ENCODE assay signal across 8 cellular contexts in the genomic region with DNA sequence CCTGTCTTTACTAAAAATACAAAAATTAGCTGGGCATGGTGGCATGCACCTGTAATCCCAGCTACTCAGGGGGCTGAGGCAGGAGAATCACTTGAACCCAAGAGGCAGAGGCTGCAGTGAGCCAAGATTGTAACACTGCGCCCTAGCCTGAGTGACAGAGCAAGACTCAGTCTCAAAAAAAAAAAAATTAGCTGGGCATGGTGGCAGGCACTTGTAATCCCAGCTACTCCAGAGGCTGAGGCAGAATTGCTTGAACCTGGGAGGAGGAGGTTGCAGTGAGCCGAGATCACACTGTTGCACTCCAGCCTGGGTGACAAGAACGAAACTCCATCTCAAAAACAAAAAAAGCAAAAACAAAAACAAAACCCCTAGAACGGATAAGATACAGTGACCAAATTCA. TPM values are rescaled to one million over a fixed set of nuclear protein-coding genes. Genes with fewer than 3 reads are reported as not detected.
DNase-seq lines count a peak whose midpoint lies in the region; ATAC-seq and TF ChIP-seq lines count a peak whose summit lies in the region.
"Not testable (repeated sequence)": the region's sequence is repeated elsewhere in the genome, so short reads cannot be mapped to it uniquely, and the experiment has no call there.

No MANE protein-coding gene starts in this region.

- H3K4me1 Mint-ChIP-seq in CD4-positive, CD25-positive, alpha-beta regulatory T cell, result peaks cover 25 to 73% (median 58%) of the 10 kb centered on the region in 4 donors
- peaks cover 28 to 32% of the 10 kb centered on the region in 2 experiments for H3K4me1 Mint-ChIP-seq in H9
- peaks cover 38% of the 10 kb centered on the region for H3K4me1 Mint-ChIP-seq in WTC11
- H3K4me1 Mint-ChIP-seq in activated naive CD4-positive, alpha-beta T cell treated with anti-CD3 and anti-CD28 coated beads, Interleukin-2, amount 10 ng/mL, durations not matched to agents 7 days and 5 days, result peaks cover 62% of the 10 kb centered on the region
- peaks cover 35 to 70% (median 64%) of the 10 kb centered on the region in 7 donors for H3K4me1 Mint-ChIP-seq in naive thymus-derived CD4-positive, alpha-beta T cell
- H3K4me1 Mint-ChIP-seq in stimulated activated memory B cell treated with anti-CD40 and anti-IgM and Interleukin-4, amounts not matched to agents 10 μg/mL and 1 μg/mL and 100 μg/mL, for 72 hours, result peaks cover 56% of the 10 kb centered on the region

- dilution Hi-C loops in mammary epithelial cell (cut with HindIII; ENCODE audit: low sequenced_read_pairs), result not testable (repeated sequence)

- H3K27me3 Mint-ChIP-seq in CD4-positive, CD25-positive, alpha-beta regulatory T cell; H9 (ENCODE audit: low read depth); WTC11 (ENCODE audit: low read depth); activated naive CD4-positive, alpha-beta T cell treated with anti-CD3 and anti-CD28 coated beads, Interleukin-2, amount 10 ng/mL, durations not matched to agents 7 days and 5 days; naive thymus-derived CD4-positive, alpha-beta T cell; stimulated activated memory B cell treated with anti-CD40 and anti-IgM and Interleukin-4, amounts not matched to agents 10 μg/mL and 1 μg/mL and 100 μg/mL, for 72 hours: not testable (repeated sequence)

- POLR2A ChIA-PET in WTC11 (lab: Charles Lee), result interaction anchor here (0.7 kb wide), 1 partner anchor 182 kb away, joined by 3 read pairs; no protein-coding TSS in a partner anchor
- POLR2A ChIA-PET in naive thymus-derived CD4-positive, alpha-beta T cell (lab: Charles Lee), result interaction anchor here (0.6 to 1.0 kb wide), 3 partner anchors 25 to 789 kb away, joined by 3 read pairs; a partner anchor contains a TSS

- not testable (repeated sequence) for H3K18ac ChIP-seq in H9 (ENCODE audit: insufficient read length, low read depth, low read length)

- not testable (repeated sequence) for H2BK5ac ChIP-seq in H9 (ENCODE audit: insufficient read length, low read length)

- H2AFZ ChIP-seq in H9 (ENCODE audit: low read length); Loucy (ENCODE audit: low read length); mammary epithelial cell (ENCODE audit: low read depth, low read length): not testable (repeated sequence)

- no CpG with 5 or more reads among the region's 4 CpGs for WGBS in H9 (ENCODE audit: extremely low coverage, insufficient read length, low lambda C conversion rate)
- WGBS in mammary epithelial cell (ENCODE audit: low coverage, missing lambda C conversion rate), result 81% methylated on average over 4 of the region's 4 CpGs

- H3K36me3 ChIP-seq in CD4-positive, CD25-positive, alpha-beta regulatory T cell (ENCODE audit: control insufficient read depth, insufficient read depth, low read length); Loucy (ENCODE audit: insufficient read depth, low read length); mammary epithelial cell (ENCODE audit: insufficient read depth, low read length); naive thymus-derived CD4-positive, alpha-beta T cell (ENCODE audit: control insufficient read depth in 2 of 3, insufficient read depth in 3 of 3, low read length in 3 of 3): not testable (repeated sequence)

- CTCF ChIA-PET in WTC11 (lab: Charles Lee), result interaction anchor here (1.4 kb wide), 1 partner anchor 144 kb away, joined by 3 read pairs; a partner anchor contains a TSS
- CTCF ChIA-PET in activated naive CD4-positive, alpha-beta T cell treated with anti-CD3 and anti-CD28 coated beads, Interleukin-2, amount 10 ng/mL, durations not matched to agents 7 days and 5 days (lab: Charles Lee), result interaction anchor here (0.7 to 1.1 kb wide), 2 partner anchors 10 to 119 kb away, joined by 3 to 7 read pairs; no protein-coding TSS in a partner anchor
- CTCF ChIA-PET in mammary epithelial cell (lab: Charles Lee; ENCODE audit: low non-redundant PET), result not testable (repeated sequence)
- CTCF ChIA-PET in naive thymus-derived CD4-positive, alpha-beta T cell (lab: Charles Lee), result interaction anchor here (5.3 kb wide), 1 partner anchor 9 kb away, joined by 28 read pairs; no protein-coding TSS in a partner anchor

- not testable (repeated sequence) for DNase-seq in CD4-positive, CD25-positive, alpha-beta regulatory T cell; H9; WTC11 (ENCODE audit: low spot score); activated naive CD4-positive, alpha-beta T cell treated with anti-CD3 and anti-CD28 coated beads, Interleukin-2, amount 10 ng/mL, durations not matched to agents 7 days and 5 days; mammary epithelial cell; naive thymus-derived CD4-positive, alpha-beta T cell

- H3K79me2 ChIP-seq in H9 (ENCODE audit: insufficient read depth, low read length) (peaks cover 54% of the 10 kb centered on the region), Loucy (ENCODE audit: insufficient read depth, low read length) (peaks cover 87% of the 10 kb centered on the region), mammary epithelial cell (ENCODE audit: insufficient read depth, low read length) (peaks cover 84% of the 10 kb centered on the region)

- H3K23me2 ChIP-seq in H9 (ENCODE audit: insufficient read length, low read depth, low read length, poor library complexity, severe bottlenecking), result peaks cover 11% of the 10 kb centered on the region

- H2BK20ac ChIP-seq in H9 (ENCODE audit: low read depth, low read length, poor library complexity, severe bottlenecking), result not testable (repeated sequence)

- H4K91ac ChIP-seq in H9 (ENCODE audit: insufficient read length, low read depth, low read length), result not testable (repeated sequence)

- not testable (repeated sequence) for H2BK120ac ChIP-seq in H9 (ENCODE audit: low read depth, low read length, poor library complexity, severe bottlenecking)

- intact Hi-C loops in mammary epithelial cell (cut with micrococcal nuclease); naive thymus-derived CD4-positive, alpha-beta T cell (cut with micrococcal nuclease): not testable (repeated sequence)

- not testable (repeated sequence) for H3K56ac ChIP-seq in H9 (ENCODE audit: insufficient read length, low read depth, low read length)

- H3K4me3 ChIP-seq in CD4-positive, CD25-positive, alpha-beta regulatory T cell (ENCODE audit: low read depth, low read length), result peak overlapping the region; percentile 47
- peak overlapping the region; percentile 97 for H3K4me3 ChIP-seq in Loucy (ENCODE audit: low read length, poor library complexity, severe bottlenecking)
- H3K4me3 ChIP-seq in mammary epithelial cell (replicated peaks in 1 of 3; ENCODE audit: insufficient read depth in 1 of 3, low read depth in 2 of 3, low read length in 3 of 3); naive thymus-derived CD4-positive, alpha-beta T cell (ENCODE audit: low read length): not testable (repeated sequence)

- H3K9me3 ChIP-seq in CD4-positive, CD25-positive, alpha-beta regulatory T cell (ENCODE audit: control insufficient read depth in 2 of 2, low read length in 2 of 2); H9 (ENCODE audit: control insufficient read depth, low read depth, low read length); Loucy (ENCODE audit: insufficient read depth, low read depth, low read length); mammary epithelial cell (replicated peaks; ENCODE audit: insufficient read depth, low read length); naive thymus-derived CD4-positive, alpha-beta T cell (ENCODE audit: control insufficient read depth in 2 of 3, low read length in 3 of 3): not testable (repeated sequence)

- not testable (repeated sequence) for H2BK15ac ChIP-seq in H9 (ENCODE audit: low read depth, low read length)

- H3K4me2 ChIP-seq in H9 (ENCODE audit: insufficient read depth, insufficient read length, low read length), result not testable (repeated sequence)
- H3K4me2 ChIP-seq in Loucy (ENCODE audit: low read depth, low read length, poor library complexity, severe bottlenecking), result peak overlapping the region; percentile 91
- peak overlapping the region; percentile 82 for H3K4me2 ChIP-seq in mammary epithelial cell (ENCODE audit: insufficient read depth, low read depth, low read length)

- peaks cover 54% of the 10 kb centered on the region for H3K4me1 ChIP-seq in CD4-positive, CD25-positive, alpha-beta regulatory T cell (ENCODE audit: control insufficient read depth, insufficient read depth, low read length, poor library complexity, severe bottlenecking)
- not testable (repeated sequence) for H3K4me1 ChIP-seq in H9 (ENCODE audit: insufficient read depth, low read length); mammary epithelial cell (ENCODE audit: insufficient read depth, low read length)
- H3K4me1 ChIP-seq in Loucy (ENCODE audit: insufficient read depth, low read length, poor library complexity, severe bottlenecking), result peaks cover 40% of the 10 kb centered on the region
- peaks cover 26 to 28% of the 10 kb centered on the region in 2 donors for H3K4me1 ChIP-seq in naive thymus-derived CD4-positive, alpha-beta T cell (ENCODE audit: control insufficient read depth in 2 of 2, insufficient read depth in 2 of 2, low read length in 2 of 2)

- not testable (repeated sequence) for H3K27ac ChIP-seq in CD4-positive, CD25-positive, alpha-beta regulatory T cell (ENCODE audit: insufficient read depth, low read length, poor library complexity, severe bottlenecking); H9 (ENCODE audit: insufficient read length, low read depth, low read length); mammary epithelial cell (ENCODE audit: insufficient read depth, low read depth, low read length); naive thymus-derived CD4-positive, alpha-beta T cell (ENCODE audit: low read depth, low read length)

- H3K9me2 ChIP-seq in Loucy (replicated peaks; ENCODE audit: low read depth, low read length), result not testable (repeated sequence)

- H4K8ac ChIP-seq in H9 (replicated peaks; ENCODE audit: insufficient read length, low read depth, low read length), result not testable (repeated sequence)

- H3F3A ChIP-seq in Loucy (ENCODE audit: low read depth), result not testable (repeated sequence)

- not testable (repeated sequence) for H3K23ac ChIP-seq in H9 (ENCODE audit: insufficient read length, low read depth, low read length)

- not testable (repeated sequence) for H3T11ph ChIP-seq in H9 (ENCODE audit: low read length)

- not testable (repeated sequence) for H3K14ac ChIP-seq in H9 (ENCODE audit: insufficient read depth, low read length)

- H4K5ac ChIP-seq in H9 (ENCODE audit: insufficient read length, low read depth, low read length), result not testable (repeated sequence)

- H3K9me3 Mint-ChIP-seq in CD4-positive, CD25-positive, alpha-beta regulatory T cell; H9; WTC11; activated naive CD4-positive, alpha-beta T cell treated with anti-CD3 and anti-CD28 coated beads, Interleukin-2, amount 10 ng/mL, durations not matched to agents 7 days and 5 days; naive thymus-derived CD4-positive, alpha-beta T cell; stimulated activated memory B cell treated with anti-CD40 and anti-IgM and Interleukin-4, amounts not matched to agents 10 μg/mL and 1 μg/mL and 100 μg/mL, for 72 hours: not testable (repeated sequence)

- H3K36me3 Mint-ChIP-seq in CD4-positive, CD25-positive, alpha-beta regulatory T cell, result peaks cover 10% of the 10 kb centered on the region
- H3K36me3 Mint-ChIP-seq in H9 (ENCODE audit: insufficient read depth in 1 of 3, low read depth in 3 of 3) (peaks cover 19 to 20% (median 19%) of the 10 kb centered on the region in 3 experiments), WTC11 (peaks cover 15% of the 10 kb centered on the region)
- H3K36me3 Mint-ChIP-seq in activated naive CD4-positive, alpha-beta T cell treated with anti-CD3 and anti-CD28 coated beads, Interleukin-2, amount 10 ng/mL, durations not matched to agents 7 days and 5 days, result peaks cover 26% of the 10 kb centered on the region
- H3K36me3 Mint-ChIP-seq in naive thymus-derived CD4-positive, alpha-beta T cell, result peaks cover 0 to 18% (median 8%) of the 10 kb centered on the region in 5 donors
- peaks cover 14% of the 10 kb centered on the region for H3K36me3 Mint-ChIP-seq in stimulated activated memory B cell treated with anti-CD40 and anti-IgM and Interleukin-4, amounts not matched to agents 10 μg/mL and 1 μg/mL and 100 μg/mL, for 72 hours

- in situ Hi-C loops in mammary epithelial cell (cut with MboI; ENCODE audit: low sequenced_read_pairs in 2 of 2), result loop anchor here (10.0 to 25.0 kb wide), 4 partner anchors 125 to 265 kb away; no protein-coding TSS in a partner anchor

- not testable (repeated sequence) for H3K27me3 ChIP-seq in CD4-positive, CD25-positive, alpha-beta regulatory T cell (ENCODE audit: control insufficient read depth, insufficient read depth, low read length); H9 (ENCODE audit: insufficient read depth, low read length); Loucy (ENCODE audit: insufficient read depth, low read length, poor library complexity, severe bottlenecking); mammary epithelial cell (ENCODE audit: insufficient read depth, low read length); naive thymus-derived CD4-positive, alpha-beta T cell (ENCODE audit: control insufficient read depth in 2 of 2, insufficient read depth in 2 of 2, low read length in 2 of 2)

- not testable (repeated sequence) for ATAC-seq in CD4-positive, CD25-positive, alpha-beta regulatory T cell (ENCODE audit: low read depth in 2 of 2); WTC11; naive thymus-derived CD4-positive, alpha-beta T cell; stimulated activated memory B cell treated with anti-CD40 and anti-IgM and Interleukin-4, amounts not matched to agents 10 μg/mL and 1 μg/mL and 100 μg/mL, for 72 hours

- not testable (repeated sequence) for H3K4ac ChIP-seq in H9 (ENCODE audit: low read depth, low read length)

- not testable (repeated sequence) for H2AK5ac ChIP-seq in H9 (ENCODE audit: insufficient read length, low read length)

- peak overlapping the region; percentile 22 to 88 (median 62) for H3K4me3 Mint-ChIP-seq in CD4-positive, CD25-positive, alpha-beta regulatory T cell
- H3K4me3 Mint-ChIP-seq in H9 (peak overlapping the region; percentile 7 to 21; a peak in 1 of 5 replicates), WTC11 (0 out of 2 replicates have a peak overlapping the region, but pooled peaks have one; percentile 1)
- not testable (repeated sequence) for H3K4me3 Mint-ChIP-seq in activated naive CD4-positive, alpha-beta T cell treated with anti-CD3 and anti-CD28 coated beads, Interleukin-2, amount 10 ng/mL, durations not matched to agents 7 days and 5 days; stimulated activated memory B cell treated with anti-CD40 and anti-IgM and Interleukin-4, amounts not matched to agents 10 μg/mL and 1 μg/mL and 100 μg/mL, for 72 hours
- H3K4me3 Mint-ChIP-seq in naive thymus-derived CD4-positive, alpha-beta T cell, result peak overlapping the region in 9 of 10 donors; percentile 14 to 91 (median 49)

- not testable (repeated sequence) for BruUV-seq in mammary epithelial cell (replicated peaks; lab: Mats Ljungman, UMichigan)

- not testable (repeated sequence) for H3K9ac ChIP-seq in H9 (ENCODE audit: extremely low read depth, insufficient read length, low read length); mammary epithelial cell (ENCODE audit: insufficient read depth, low read length)
- peak overlapping the region; percentile 86 for H3K9ac ChIP-seq in Loucy (ENCODE audit: low read depth, low read length, poor library complexity, severe bottlenecking)

- H4K20me1 ChIP-seq in H9 (ENCODE audit: control insufficient read depth, insufficient read depth, insufficient read length); mammary epithelial cell (ENCODE audit: insufficient read depth, low read length): not testable (repeated sequence)
- peaks cover 63% of the 10 kb centered on the region for H4K20me1 ChIP-seq in Loucy (ENCODE audit: insufficient read depth, low read length, poor library complexity, severe bottlenecking)

- not testable (repeated sequence) for H2BK12ac ChIP-seq in H9 (ENCODE audit: insufficient read length, low read depth, low read length)

- not testable (repeated sequence) for H3K27ac Mint-ChIP-seq in CD4-positive, CD25-positive, alpha-beta regulatory T cell
- H3K27ac Mint-ChIP-seq in H9 (peak overlapping the region in 2 of 3 experiments; percentile 23 to 86; a peak in 2 of 7 replicates), WTC11 (peak overlapping the region; percentile 41; the same call in 1 of the 2 replicates)
- H3K27ac Mint-ChIP-seq in activated naive CD4-positive, alpha-beta T cell treated with anti-CD3 and anti-CD28 coated beads, Interleukin-2, amount 10 ng/mL, durations not matched to agents 7 days and 5 days, result peak overlapping the region; percentile 58
- peak overlapping the region in 1 of 9 donors; percentile 54 for H3K27ac Mint-ChIP-seq in naive thymus-derived CD4-positive, alpha-beta T cell
- H3K27ac Mint-ChIP-seq in stimulated activated memory B cell treated with anti-CD40 and anti-IgM and Interleukin-4, amounts not matched to agents 10 μg/mL and 1 μg/mL and 100 μg/mL, for 72 hours, result peak overlapping the region; percentile 33

- not testable (repeated sequence) for TF ChIP-seq CTCF in H9 (conservative IDR thresholded peaks at IDR 0.05); Loucy (conservative IDR thresholded peaks at IDR 0.05; ENCODE audit: low read length); WTC11 (IDR thresholded peaks at IDR 0.05); mammary epithelial cell (conservative IDR thresholded peaks at IDR 0.05 in 1 of 2, IDR thresholded peaks at IDR 0.05 in 1 of 2; ENCODE audit: extremely low read depth in 1 of 2, insufficient read depth in 1 of 2, low read depth in 1 of 2, low read length in 2 of 2)

- H3K79me1 ChIP-seq in H9 (ENCODE audit: insufficient read depth, low read depth, low read length, poor library complexity, severe bottlenecking), result not testable (repeated sequence)

RNA-seq across cellular contexts. Expression of a gene that starts 3.2 kb away (rescaled TPM):
- 36.1 TPM for total RNA-seq in CD4-positive, CD25-positive, alpha-beta regulatory T cell
- polyA plus RNA-seq in CD4-positive, CD25-positive, alpha-beta regulatory T cell, result 10 to 100 TPM; 62.8 to 69.6 (median 64.4) TPM
- total RNA-seq in H9 (2021) (87.1 and 90.2 TPM in 2 replicates), WTC11 (2021) (63.5 to 64.7 TPM (median 64.6 TPM) in 3 replicates), mammary epithelial cell (10 to 100 TPM; 48.7 to 65.0 TPM)
- polyA plus RNA-seq in mammary epithelial cell, result 60.4 TPM
- 61.1 TPM for polyA minus RNA-seq in mammary epithelial cell
- 10 to 100 TPM; 30.5 to 82.8 (median 42.6) TPM for total RNA-seq in naive thymus-derived CD4-positive, alpha-beta T cell
- 10 to 100 TPM; 47.6 to 67.7 TPM for polyA plus RNA-seq in naive thymus-derived CD4-positive, alpha-beta T cell

RNA-seq across cellular contexts. Expression of a gene that starts 23.1 kb away (rescaled TPM):
- total RNA-seq in CD4-positive, CD25-positive, alpha-beta regulatory T cell, result 29.7 TPM
- 10 to 100 TPM; 45.0 to 58.6 (median 53.0) TPM for polyA plus RNA-seq in CD4-positive, CD25-positive, alpha-beta regulatory T cell
- total RNA-seq in H9 (2021) (91.9 and 93.0 TPM in 2 replicates), WTC11 (2021) (63.8 to 82.3 TPM (median 68.4 TPM) in 3 replicates), mammary epithelial cell (10 to 100 TPM; 29.7 to 66.9 TPM)
- polyA plus RNA-seq in mammary epithelial cell, result 30.6 TPM
- polyA minus RNA-seq in mammary epithelial cell, result 76.8 TPM
- 10 to 100 TPM; 34.8 to 68.3 (median 54.4) TPM for total RNA-seq in naive thymus-derived CD4-positive, alpha-beta T cell
- 10 to 100 TPM; 38.3 to 45.1 TPM for polyA plus RNA-seq in naive thymus-derived CD4-positive, alpha-beta T cell
